In genomic region chr16:85459529-85460251, GRCh38 we compare ENCODE assay signal across 15 cellular contexts.
A peak's percentile ranks its signal among the peaks of the same experiment; 100 is the strongest.
DNase-seq lines count a peak whose midpoint lies in the region; ATAC-seq and TF ChIP-seq lines count a peak whose summit lies in the region.
"Had no signal": no experiment of that assay in that cellular context is flagged by ENCODE, and none has a peak within 500 bp of the region (broad histone marks: within the 10 kb centered on the region; RNA-seq: fewer than 3 reads in every experiment).

No MANE protein-coding gene starts in this region.

- ATAC-seq in CD8-positive, alpha-beta T cell = no peak
- ATAC-seq: activated CD4-positive, CD25-positive, alpha-beta regulatory T cell treated with anti-CD3 and anti-CD28 coated beads, Interleukin-2, amount 50 U/mL, for 24 hours had no signal

- CTCF ChIA-PET in CD8-positive, alpha-beta T cell (lab: Charles Lee) = interaction anchor here (0.6 to 3.2 kb wide), 5 partner anchors 11 to 157 kb away, joined by 3 to 20 read pairs (median 3); no protein-coding TSS in a partner anchor

- no peak overlapping the region for H3K27ac Mint-ChIP-seq in CD8-positive, alpha-beta T cell
- H3K27ac Mint-ChIP-seq: T-helper 1 cell treated with Interleukin-12 subunit alpha and Interleukin-12 subunit beta and Interleukin-4 antibody, amounts not matched to agents 30 μg/mL and 1 μg/mL, for 36 hours had no signal

- H3K36me3 Mint-ChIP-seq in CD8-positive, alpha-beta T cell = no peaks in the 10 kb centered on the region

- WGBS in testis, 2 donors = 25 to 29% methylated on average over 8 to 12 of the region's 12 CpGs

- H3K4me1 ChIP-seq in NT2/D1 (ENCODE audit: insufficient read depth, insufficient read length) (peaks cover 54% of the 10 kb centered on the region), muscle layer of colon (ENCODE audit: insufficient read depth, low read length) (peaks cover 48% of the 10 kb centered on the region), testis (peaks cover 93% of the 10 kb centered on the region)
- peaks cover 19% of the 10 kb centered on the region for H3K4me1 ChIP-seq in CD8-positive, alpha-beta T cell (ENCODE audit: insufficient read depth, low read length)

- no peaks in the 10 kb centered on the region for H3K9me3 Mint-ChIP-seq in CD8-positive, alpha-beta T cell
- H3K9me3 Mint-ChIP-seq: T-helper 1 cell treated with Interleukin-12 subunit alpha and Interleukin-12 subunit beta and Interleukin-4 antibody, amounts not matched to agents 30 μg/mL and 1 μg/mL, for 36 hours had no signal

- in situ Hi-C loops in GM13976 (cut with MboI; ENCODE audit: low sequenced_read_pairs, unreplicated experiment) = no loop called here

- POLR2A ChIA-PET in CD8-positive, alpha-beta T cell (lab: Charles Lee) = interaction anchor here (1.4 to 4.7 kb wide), 2 partner anchors 11 to 14 kb away, joined by 3 to 23 read pairs; no protein-coding TSS in a partner anchor

- H3K4me3 Mint-ChIP-seq in CD8-positive, alpha-beta T cell = no peak overlapping the region
- H3K4me3 Mint-ChIP-seq: T-helper 1 cell treated with Interleukin-12 subunit alpha and Interleukin-12 subunit beta and Interleukin-4 antibody, amounts not matched to agents 30 μg/mL and 1 μg/mL, for 36 hours had no signal

- TF ChIP-seq CTCF in fibroblast of villous mesenchyme (IDR thresholded peaks at IDR 0.05; ENCODE audit: insufficient read depth, low read depth, low read length) (no peak), testis (IDR thresholded peaks at IDR 0.05) (no peak), coronary artery (IDR thresholded peaks at IDR 0.05) (no peak), GM13976 (IDR thresholded peaks at IDR 0.05; ENCODE audit: borderline replicate concordance, control extremely low read depth, extremely low read depth, insufficient read depth, missing control alignments) (no peak)
- TF ChIP-seq CTCF in CD8-positive, alpha-beta T cell (IDR thresholded peaks at IDR 0.05) = no peak

- peaks cover 14% of the 10 kb centered on the region for H3K4me1 Mint-ChIP-seq in CD8-positive, alpha-beta T cell (ENCODE audit: low read depth)

- H3K27ac ChIP-seq in muscle layer of colon (ENCODE audit: low read depth, low read length) = peak overlapping the region; percentile 82
- H3K27ac ChIP-seq in testis = peak overlapping the region; percentile 52 to 58
- H3K27ac ChIP-seq in CD8-positive, alpha-beta T cell (ENCODE audit: low read depth, low read length) = no peak overlapping the region
- H3K27ac ChIP-seq in coronary artery = peak overlapping the region in 1 of 2 donors; percentile 78
- H3K27ac ChIP-seq: RWPE1 had no signal

- H3K4me3 ChIP-seq in NT2/D1 (ENCODE audit: insufficient read length, low read depth) (no peak overlapping the region), fibroblast of villous mesenchyme (ENCODE audit: low read depth, low read length) (no peak overlapping the region), muscle layer of colon (ENCODE audit: low read depth in 1 of 2, low read length in 2 of 2) (no peak overlapping the region), testis (no peak overlapping the region), coronary artery (no peak overlapping the region)
- no peak overlapping the region for H3K4me3 ChIP-seq in CD8-positive, alpha-beta T cell (ENCODE audit: low read depth, low read length)

- H3K9me3 ChIP-seq in NT2/D1 (ENCODE audit: insufficient read depth, low read length) = no peaks in the 10 kb centered on the region
- no peaks in the 10 kb centered on the region for H3K9me3 ChIP-seq in muscle layer of colon (ENCODE audit: low read length)
- H3K9me3 ChIP-seq in testis = no peaks in the 10 kb centered on the region
- H3K9me3 ChIP-seq in CD8-positive, alpha-beta T cell (ENCODE audit: low read length) = no peaks in the 10 kb centered on the region

- H3K36me3 ChIP-seq in NT2/D1 (ENCODE audit: insufficient read depth, insufficient read length, low read length) (no peaks in the 10 kb centered on the region), muscle layer of colon (ENCODE audit: insufficient read depth, low read length) (no peaks in the 10 kb centered on the region), testis (ENCODE audit: low read depth, missing control alignments) (no peaks in the 10 kb centered on the region)
- no peaks in the 10 kb centered on the region for H3K36me3 ChIP-seq in CD8-positive, alpha-beta T cell (ENCODE audit: insufficient read depth, low read length)

- intact Hi-C loops in testis (cut with DNase I; ENCODE audit: low total_unique reads) = no loop called here
- intact Hi-C loops in CD8-positive, alpha-beta T cell (cut with DNase I, micrococcal nuclease) = no loop called here

- H3K9ac ChIP-seq in NT2/D1 (ENCODE audit: insufficient read length, low read depth) (peak overlapping the region; percentile 47), muscle layer of colon (ENCODE audit: low read length) (peak overlapping the region; percentile 19)

- peaks cover 10% of the 10 kb centered on the region for H3K27me3 Mint-ChIP-seq in CD8-positive, alpha-beta T cell (ENCODE audit: low read depth)

- TF ChIP-seq POLR2A in testis (IDR thresholded peaks at IDR 0.05) = no peak

- H3K27me3 ChIP-seq in NT2/D1 (ENCODE audit: insufficient read depth, insufficient read length) = peaks cover 42% of the 10 kb centered on the region
- H3K27me3 ChIP-seq in muscle layer of colon (ENCODE audit: control insufficient read depth in 1 of 2, insufficient read depth in 2 of 2, low read length in 2 of 2) = no peaks in the 10 kb centered on the region
- no peaks in the 10 kb centered on the region for H3K27me3 ChIP-seq in testis
- H3K27me3 ChIP-seq in CD8-positive, alpha-beta T cell (ENCODE audit: insufficient read depth, low read length) = no peaks in the 10 kb centered on the region

- DNase-seq in NT2/D1 (ENCODE audit: low read depth, low spot score) (no peak), fibroblast of villous mesenchyme (ENCODE audit: low read depth) (peak; percentile 71), testis (peak; percentile 92), coronary artery (ENCODE audit: low spot score) (no peak), GM13976 (ENCODE audit: low spot score) (no peak), NCI-H1417 (lab: John Stamatoyannopoulos, UW) (no peak)
- DNase-seq in CD8-positive, alpha-beta T cell = no peak
- DNase-seq: activated CD8-positive, alpha-beta memory T cell treated with anti-CD3 and anti-CD28 coated beads, Interleukin-2, amount 50 U/mL, for 4 hours; activated naive CD4-positive, alpha-beta T cell treated with anti-CD3 and anti-CD28 coated beads, Interleukin-2, amount 50 U/mL, for 16 hours; midbrain; NCI-H774 had no signal

Comparison
In these comparisons a context has a peak if more than half of its experiments do, and no peak if none do; other contexts are left out.
1. DNase-seq: peak in fibroblast of villous mesenchyme (single experiment) and testis (single experiment); none in NT2/D1 (single experiment), CD8-positive, alpha-beta T cell (0 of 7), coronary artery (single experiment), GM13976 (single experiment) and NCI-H1417 (0 of 3).